ENCODE assay signal across 1 cellular context in genomic region chr7:116211913-116212596, GRCh38.
TF ChIP-seq lines count a peak whose summit lies in the region.

No MANE protein-coding gene starts in this region.

TF ChIP-seq in HepG2, 621 proteins besides CTCF, POLR2A, EP300 and RAD21 (continued from another document):
- TF ChIP-seq TIGD3 (CRISPR knock-in tag; IDR thresholded peaks at IDR 0.05; ENCODE audit: borderline replicate concordance) (no peak), YEATS4 (CRISPR knock-in tag; IDR thresholded peaks at IDR 0.05; ENCODE audit: borderline replicate concordance) (no peak), PITX1 (CRISPR knock-in tag; IDR thresholded peaks at IDR 0.05) (no peak), CHD2 (IDR thresholded peaks at IDR 0.05; ENCODE audit: low read depth, low read length) (no peak), BCLAF1 (IDR thresholded peaks at IDR 0.05) (no peak), ERF (CRISPR knock-in tag; IDR thresholded peaks at IDR 0.05) (no peak), PPARG (CRISPR knock-in tag; conservative IDR thresholded peaks at IDR 0.05) (no peak), PREB (CRISPR knock-in tag; IDR thresholded peaks at IDR 0.05) (no peak)
